10 cellular contexts compared by ENCODE assay signal in the genomic region with DNA sequence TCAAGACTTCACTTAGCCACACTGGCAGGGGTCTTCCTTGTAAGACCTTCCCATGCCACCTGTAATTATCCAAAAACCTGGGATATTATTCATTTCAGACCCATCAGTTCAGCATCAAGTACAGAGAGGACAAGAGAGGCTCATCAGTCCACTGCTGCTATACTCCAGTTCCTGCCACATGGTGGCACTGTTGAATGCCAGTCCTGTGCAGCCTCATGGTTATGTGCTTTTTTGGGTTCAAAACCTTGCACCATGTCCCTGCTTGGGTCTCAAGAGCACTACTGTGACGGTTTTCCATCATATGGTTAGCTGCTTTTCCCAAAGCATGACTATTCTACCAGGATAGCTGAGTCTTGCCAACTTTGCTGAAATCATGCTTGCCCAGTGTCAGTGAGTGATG. TPM values are rescaled to one million over a fixed set of nuclear protein-coding genes. Genes with fewer than 3 reads are reported as not detected.
A peak's percentile ranks its signal among the peaks of the same experiment; 100 is the strongest.
DNase-seq lines count a peak whose midpoint lies in the region; TF ChIP-seq lines count a peak whose summit lies in the region.
"Had no signal": no experiment of that assay in that cellular context is flagged by ENCODE, and none has a peak within 500 bp of the region (broad histone marks: within the 10 kb centered on the region; RNA-seq: fewer than 3 reads in every experiment).

No MANE protein-coding gene starts in this region.

- peaks cover 21% of the 10 kb centered on the region for H3K36me3 Mint-ChIP-seq in endothelial cell (ENCODE audit: low read depth, unreplicated experiment)
- H3K36me3 Mint-ChIP-seq in type B pancreatic cell = no peaks in the 10 kb centered on the region

- peaks cover 10% of the 10 kb centered on the region for H3K27me3 Mint-ChIP-seq in endothelial cell (ENCODE audit: unreplicated experiment)
- H3K27me3 Mint-ChIP-seq in type B pancreatic cell = peaks cover 17% of the 10 kb centered on the region

- DNase-seq in stimulated activated CD4-positive, alpha-beta T cell treated with anti-CD3 and anti-CD28 coated beads, Interleukin-12 subunit alpha, Interleukin-12 subunit beta, amount 100 ng/mL, for 48 hours (ENCODE audit: low read depth in 2 of 3, low spot score in 1 of 3) = peak in 2 of 3 donors; percentile 3 to 6
- DNase-seq in stimulated activated CD4-positive, alpha-beta T cell treated with anti-CD3 and anti-CD28 coated beads, Interleukin-4, amount 100 ng/mL, for 24 hours = no peak
- DNase-seq in NB4 (ENCODE audit: low read depth) = peak; percentile 37
- no peak for DNase-seq in endothelial cell (ENCODE audit: low spot score)
- no peak for DNase-seq in type B pancreatic cell (ENCODE audit: extremely low spot score, unreplicated experiment)
- no peak for DNase-seq in NOMO-1 treated with dmso at 0.1 percent for 144 hours (lab: John Stamatoyannopoulos, UW; ENCODE audit: unreplicated experiment)
- no peak for DNase-seq in dedifferentiated amniotic fluid mesenchymal stem cell (ENCODE audit: extremely low spot score)
- no peak for DNase-seq in epidermal melanocyte (ENCODE audit: insufficient read length, low spot score)
- DNase-seq: effector memory CD8-positive, alpha-beta T cell; NCI-H446 treated with DMSO at 0.1 percent for 48 hours had no signal

- H3K4me3 Mint-ChIP-seq in endothelial cell (ENCODE audit: unreplicated experiment) (no peak overlapping the region), type B pancreatic cell (no peak overlapping the region)
- H3K4me3 Mint-ChIP-seq: effector memory CD8-positive, alpha-beta T cell had no signal

- H3K4me1 Mint-ChIP-seq in endothelial cell (ENCODE audit: unreplicated experiment) (peaks cover 11% of the 10 kb centered on the region), type B pancreatic cell (ENCODE audit: unreplicated experiment) (peaks cover 11% of the 10 kb centered on the region)

- TF ChIP-seq CTCF in NB4 (IDR thresholded peaks at IDR 0.05; ENCODE audit: low read depth, low read length) (peak; percentile 56), endothelial cell (IDR thresholded peaks at IDR 0.05; ENCODE audit: unreplicated experiment) (peak; percentile 45), type B pancreatic cell (conservative IDR thresholded peaks at IDR 0.05) (peak; percentile 54)

- H3K9me3 Mint-ChIP-seq in endothelial cell (ENCODE audit: unreplicated experiment) = no peaks in the 10 kb centered on the region
- no peaks in the 10 kb centered on the region for H3K9me3 Mint-ChIP-seq in type B pancreatic cell

- TF ChIP-seq POLR2A in NB4 (IDR thresholded peaks at IDR 0.05; ENCODE audit: extremely low read depth, insufficient read length) = no peak

- H3K27ac Mint-ChIP-seq in endothelial cell (ENCODE audit: unreplicated experiment) (no peak overlapping the region), type B pancreatic cell (no peak overlapping the region)
- H3K27ac Mint-ChIP-seq: effector memory CD8-positive, alpha-beta T cell had no signal

- no peak overlapping the region for H3K4me3 ChIP-seq in NB4 (ENCODE audit: low read depth, low read length)

RNA-seq across cellular contexts. Expression of a gene that starts 8.5 kb away (rescaled TPM):
- 33.4 TPM for total RNA-seq in endothelial cell (ENCODE audit: unreplicated experiment)
- total RNA-seq in type B pancreatic cell (ENCODE audit: low replicate concordance) = 1.1 and 1.7 TPM in 2 replicates

Comparison
In these comparisons a context has a peak if more than half of its experiments do, and no peak if none do; other contexts are left out.
1. DNase-seq: peak in stimulated activated CD4-positive, alpha-beta T cell treated with anti-CD3 and anti-CD28 coated beads, Interleukin-12 subunit alpha, Interleukin-12 subunit beta, amount 100 ng/mL, for 48 hours (2 of 3) and NB4 (single experiment); none in stimulated activated CD4-positive, alpha-beta T cell treated with anti-CD3 and anti-CD28 coated beads, Interleukin-4, amount 100 ng/mL, for 24 hours (single experiment), endothelial cell (single experiment), type B pancreatic cell (single experiment), NOMO-1 treated with dmso at 0.1 percent for 144 hours (single experiment), dedifferentiated amniotic fluid mesenchymal stem cell (single experiment) and epidermal melanocyte (single experiment).
2. RNA of a gene that starts 8.5 kb away (total RNA-seq): 33.4 TPM in endothelial cell (single experiment); 1.1 to 1.7 TPM in type B pancreatic cell; every median in the first group is over 10 times any median in the second.
3. Peak in every context shown above with its lines, with median percentiles within 50 percentile points of each other: CTCF ChIP-seq.